In the genomic region with DNA sequence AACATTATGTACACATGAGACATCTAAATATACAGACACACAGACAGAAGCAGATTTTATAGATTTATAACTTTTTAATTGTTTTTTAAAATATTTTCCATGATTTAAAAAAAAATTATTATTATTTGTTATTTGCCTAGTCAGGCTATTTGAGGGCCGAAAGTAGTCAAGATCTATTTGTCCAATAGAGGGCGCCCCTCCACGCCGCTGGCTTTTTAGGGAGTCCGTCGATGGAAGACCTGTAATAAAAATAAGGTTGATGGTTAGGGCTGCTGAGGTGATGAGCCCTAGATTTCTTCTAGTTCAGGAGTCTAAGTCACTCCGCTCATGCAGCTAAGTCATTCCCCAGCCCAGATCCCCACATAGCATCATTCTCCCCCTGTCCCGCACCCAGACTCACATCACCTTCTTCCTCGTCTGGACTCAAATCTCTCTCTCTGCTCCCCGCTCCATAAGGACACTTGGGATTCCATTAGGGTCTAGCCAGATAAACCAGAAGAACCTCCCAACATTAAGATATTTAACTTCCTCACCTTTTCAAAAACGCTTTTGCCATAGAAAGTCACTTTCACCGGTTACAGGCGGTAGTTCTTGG, we compare ENCODE assay signal across 8 cellular contexts. TPM values are rescaled to one million over a fixed set of nuclear protein-coding genes. Genes with fewer than 3 reads are reported as not detected.
DNase-seq lines count a peak whose midpoint lies in the region; FAIRE-seq and TF ChIP-seq lines count a peak whose summit lies in the region.

No MANE protein-coding gene starts in this region.

- peaks cover 14% of the 10 kb centered on the region for H3K36me3 ChIP-seq in OCI-LY7 (ENCODE audit: insufficient read depth, low read length)

- H3K9me3 ChIP-seq in OCI-LY7 (ENCODE audit: low read length) = peaks cover 9% of the 10 kb centered on the region; the same call in 1 of the 2 replicates

- H3K4me3 ChIP-seq in OCI-LY7 (ENCODE audit: low read depth, low read length, poor library complexity, severe bottlenecking) = no peak overlapping the region

- no peaks in the 10 kb centered on the region for H4K20me1 ChIP-seq in OCI-LY7 (ENCODE audit: insufficient read depth, low read length)

- no peaks in the 10 kb centered on the region for H3K9me2 ChIP-seq in OCI-LY7 (ENCODE audit: insufficient read depth, low read length)

- POLR2A ChIA-PET in OCI-LY7 (lab: Charles Lee) = no interaction called here

- DNase-seq in NCI-H82 (lab: John Stamatoyannopoulos, UW) (peak; percentile 75), NCI-H82 treated with DMSO at 0.1 percent for 48 hours (lab: John Stamatoyannopoulos, UW; ENCODE audit: unreplicated experiment) (no peak), OCI-LY7 (ENCODE audit: low spot score) (peak; percentile 81), glutamatergic neuron (peak; percentile 66), AG08395 (ENCODE audit: low spot score) (no peak), H54 (ENCODE audit: insufficient read length, low spot score) (no peak)
- DNase-seq in activated T-helper 1 cell treated with anti-CD3 and anti-CD28 coated beads, Interleukin-12 subunit alpha, Interleukin-12 subunit beta, Interleukin-2, Interleukin-4 antibody, amounts not matched to agents 30 ng/mL and 10 ng/mL and 1 ng/mL, durations not matched to agents 14 hours and 24 hours and 36 hours (ENCODE audit: low spot score) = peak; percentile 66
- peak; percentile 72 for DNase-seq in stimulated activated CD4-positive, alpha-beta T cell treated with anti-CD3 and anti-CD28 coated beads, Interleukin-12 subunit alpha, Interleukin-12 subunit beta, amount 100 ng/mL, for 4 hours

- peaks cover 64% of the 10 kb centered on the region for H3K4me1 ChIP-seq in OCI-LY7 (ENCODE audit: insufficient read depth, low read length, poor library complexity, severe bottlenecking)

- peak overlapping the region; percentile 35; the same call in 1 of the 2 replicates for H2AFZ ChIP-seq in OCI-LY7 (ENCODE audit: low read length)

- H3K4me3 Mint-ChIP-seq in activated T-helper 1 cell treated with anti-CD3 and anti-CD28 coated beads, Interleukin-12 subunit alpha, Interleukin-12 subunit beta, Interleukin-2, Interleukin-4 antibody, amounts not matched to agents 30 ng/mL and 10 ng/mL and 1 ng/mL, durations not matched to agents 14 hours and 24 hours and 36 hours = peak overlapping the region; percentile 68
- H3K4me3 Mint-ChIP-seq in glutamatergic neuron (ENCODE audit: unreplicated experiment) = no peak overlapping the region

- no peaks in the 10 kb centered on the region for H3K27me3 Mint-ChIP-seq in activated T-helper 1 cell treated with anti-CD3 and anti-CD28 coated beads, Interleukin-12 subunit alpha, Interleukin-12 subunit beta, Interleukin-2, Interleukin-4 antibody, amounts not matched to agents 30 ng/mL and 10 ng/mL and 1 ng/mL, durations not matched to agents 14 hours and 24 hours and 36 hours (ENCODE audit: insufficient read depth)
- H3K27me3 Mint-ChIP-seq in glutamatergic neuron (ENCODE audit: unreplicated experiment) = peaks cover 3% of the 10 kb centered on the region

- TF ChIP-seq CTCF in OCI-LY7 (conservative IDR thresholded peaks at IDR 0.05; ENCODE audit: low read length) (peak; percentile 90), glutamatergic neuron (IDR thresholded peaks at IDR 0.05; ENCODE audit: partially characterized antibody, unreplicated experiment) (peak; percentile 76)

- peak overlapping the region; percentile 18; the same call in 1 of the 2 replicates for H3K4me2 ChIP-seq in OCI-LY7 (ENCODE audit: low read length)

- H3K27ac Mint-ChIP-seq in activated T-helper 1 cell treated with anti-CD3 and anti-CD28 coated beads, Interleukin-12 subunit alpha, Interleukin-12 subunit beta, Interleukin-2, Interleukin-4 antibody, amounts not matched to agents 30 ng/mL and 10 ng/mL and 1 ng/mL, durations not matched to agents 14 hours and 24 hours and 36 hours = peak overlapping the region; percentile 73
- no peak overlapping the region for H3K27ac Mint-ChIP-seq in glutamatergic neuron (ENCODE audit: unreplicated experiment)

- no peak for FAIRE-seq in H54 (lab: Jason Lieb, UNC)

- no peak overlapping the region for H3K27ac ChIP-seq in OCI-LY7 (ENCODE audit: low read depth, low read length, poor library complexity, severe bottlenecking)

- no peaks in the 10 kb centered on the region for H3K9me3 Mint-ChIP-seq in activated T-helper 1 cell treated with anti-CD3 and anti-CD28 coated beads, Interleukin-12 subunit alpha, Interleukin-12 subunit beta, Interleukin-2, Interleukin-4 antibody, amounts not matched to agents 30 ng/mL and 10 ng/mL and 1 ng/mL, durations not matched to agents 14 hours and 24 hours and 36 hours
- H3K9me3 Mint-ChIP-seq in glutamatergic neuron (ENCODE audit: unreplicated experiment) = peaks cover 5% of the 10 kb centered on the region

- CTCF ChIA-PET in OCI-LY7 (lab: Charles Lee; ENCODE audit: unreplicated experiment) = no interaction called here

- H3K79me2 ChIP-seq in OCI-LY7 (ENCODE audit: insufficient read depth, low read depth, low read length) = no peaks in the 10 kb centered on the region

- intact Hi-C loops in OCI-LY7 (cut with micrococcal nuclease; ENCODE audit: unreplicated experiment) = loop anchor here (1.0 to 10.0 kb wide), 3 partner anchors 21 to 403 kb away; no protein-coding TSS in a partner anchor
- intact Hi-C loops in activated T-helper 1 cell treated with anti-CD3 and anti-CD28 coated beads, Interleukin-12 subunit alpha, Interleukin-12 subunit beta, Interleukin-2, Interleukin-4 antibody, amounts not matched to agents 30 ng/mL and 10 ng/mL and 1 ng/mL, durations not matched to agents 14 hours and 24 hours and 36 hours (cut with micrococcal nuclease) = loop anchor here (1.0 to 10.0 kb wide), 7 partner anchors 11 to 927 kb away; a partner anchor contains a TSS

- no peak for TF ChIP-seq POLR2A in H54 (IDR thresholded peaks at IDR 0.05; ENCODE audit: low read depth, low read length)

- no peaks in the 10 kb centered on the region for H3K36me3 Mint-ChIP-seq in activated T-helper 1 cell treated with anti-CD3 and anti-CD28 coated beads, Interleukin-12 subunit alpha, Interleukin-12 subunit beta, Interleukin-2, Interleukin-4 antibody, amounts not matched to agents 30 ng/mL and 10 ng/mL and 1 ng/mL, durations not matched to agents 14 hours and 24 hours and 36 hours (ENCODE audit: low read depth)
- H3K36me3 Mint-ChIP-seq in glutamatergic neuron (ENCODE audit: unreplicated experiment) = no peaks in the 10 kb centered on the region

- H3K4me1 Mint-ChIP-seq in activated T-helper 1 cell treated with anti-CD3 and anti-CD28 coated beads, Interleukin-12 subunit alpha, Interleukin-12 subunit beta, Interleukin-2, Interleukin-4 antibody, amounts not matched to agents 30 ng/mL and 10 ng/mL and 1 ng/mL, durations not matched to agents 14 hours and 24 hours and 36 hours (ENCODE audit: low read depth) = peaks cover 82% of the 10 kb centered on the region
- H3K4me1 Mint-ChIP-seq in glutamatergic neuron (ENCODE audit: low read depth, unreplicated experiment) = no peaks in the 10 kb centered on the region

- no TSS peak for BruUV-seq in OCI-LY7 (replicated peaks; lab: Mats Ljungman, UMichigan)

RNA-seq across cellular contexts. Expression of a gene that starts 33.9 kb away (rescaled TPM):
- 25.9 and 40.8 TPM in 2 replicates for total RNA-seq in OCI-LY7 (2014; rRNA removed; shearing (Covaris generic))
- total RNA-seq in OCI-LY7 (2022) (52.5 and 56.0 TPM in 2 replicates), glutamatergic neuron (ENCODE audit: unreplicated experiment) (not detected)
- total RNA-seq in activated T-helper 1 cell treated with anti-CD3 and anti-CD28 coated beads, Interleukin-12 subunit alpha, Interleukin-12 subunit beta, Interleukin-2, Interleukin-4 antibody, amounts not matched to agents 30 ng/mL and 10 ng/mL and 1 ng/mL, durations not matched to agents 14 hours and 24 hours and 36 hours = 34.1 and 38.5 TPM in 2 replicates

Comparison
In these comparisons a context has a peak if more than half of its experiments do, and no peak if none do; other contexts are left out.
1. DNase-seq: peak in NCI-H82 (single experiment), OCI-LY7 (single experiment), activated T-helper 1 cell treated with anti-CD3 and anti-CD28 coated beads, Interleukin-12 subunit alpha, Interleukin-12 subunit beta, Interleukin-2, Interleukin-4 antibody, amounts not matched to agents 30 ng/mL and 10 ng/mL and 1 ng/mL, durations not matched to agents 14 hours and 24 hours and 36 hours (single experiment), glutamatergic neuron (single experiment) and stimulated activated CD4-positive, alpha-beta T cell treated with anti-CD3 and anti-CD28 coated beads, Interleukin-12 subunit alpha, Interleukin-12 subunit beta, amount 100 ng/mL, for 4 hours (single experiment); none in NCI-H82 treated with DMSO at 0.1 percent for 48 hours (single experiment), AG08395 (single experiment) and H54 (single experiment).
2. RNA of a gene that starts 33.9 kb away (total RNA-seq): 25.9 to 56.0 TPM in OCI-LY7 and 34.1 to 38.5 TPM in activated T-helper 1 cell treated with anti-CD3 and anti-CD28 coated beads, Interleukin-12 subunit alpha, Interleukin-12 subunit beta, Interleukin-2, Interleukin-4 antibody, amounts not matched to agents 30 ng/mL and 10 ng/mL and 1 ng/mL, durations not matched to agents 14 hours and 24 hours and 36 hours; not detected in glutamatergic neuron (single experiment); every median in the first group is over 10 times any median in the second.